Comparison of ENCODE assay signal across 34 cellular contexts in genomic region chr17:41100081-41100480, GRCh38. TPM values are rescaled to one million over a fixed set of nuclear protein-coding genes. Genes with fewer than 3 reads are reported as not detected.
DNase-seq lines count a peak whose midpoint lies in the region; FAIRE-seq and TF ChIP-seq lines count a peak whose summit lies in the region.
"Had no signal": no experiment of that assay in that cellular context is flagged by ENCODE, and none has a peak within 500 bp of the region (broad histone marks: within the 10 kb centered on the region; RNA-seq: fewer than 3 reads in every experiment).

No MANE protein-coding gene starts in this region.

- no peak for FAIRE-seq in astrocyte (lab: Jason Lieb, UNC)
- FAIRE-seq: GM18507, pancreas had no signal

- H3K4me3 ChIP-seq in breast epithelium (no peak overlapping the region), astrocyte (ENCODE audit: insufficient read depth, low read depth, low read length) (no peak overlapping the region), mesenchymal stem cell (ENCODE audit: insufficient read depth in 1 of 2, low read depth in 1 of 2, low read length in 2 of 2) (no peak overlapping the region), mesendoderm (ENCODE audit: low read length) (no peak overlapping the region)
- H3K4me3 ChIP-seq: heart left ventricle, pancreas, skin epidermis, thoracic aorta, uterus had no signal

- no peaks in the 10 kb centered on the region for H3K36me3 Mint-ChIP-seq in MCF 10A (ENCODE audit: insufficient read depth, unreplicated experiment)
- H3K36me3 Mint-ChIP-seq in astrocyte (ENCODE audit: low read depth, unreplicated experiment), result no peaks in the 10 kb centered on the region
- H3K36me3 Mint-ChIP-seq: activated naive CD8-positive, alpha-beta T cell treated with anti-CD3 and anti-CD28 coated beads, Interleukin-2, amount 10 ng/mL, durations not matched to agents 7 days and 5 days had no signal

- H2BK15ac ChIP-seq in mesenchymal stem cell (ENCODE audit: low read depth, poor library complexity, severe bottlenecking), result no peak overlapping the region
- H2BK15ac ChIP-seq in mesendoderm (replicated peaks; ENCODE audit: low read depth), result no peak overlapping the region

- H4K8ac ChIP-seq in mesenchymal stem cell (ENCODE audit: low read length) (no peak overlapping the region), mesendoderm (ENCODE audit: low read depth, low read length) (no peak overlapping the region)

- H3K4me3 Mint-ChIP-seq in MCF 10A (ENCODE audit: unreplicated experiment) (no peak overlapping the region), astrocyte (ENCODE audit: unreplicated experiment) (no peak overlapping the region)
- H3K4me3 Mint-ChIP-seq: activated CD4-positive, alpha-beta T cell treated with anti-CD3 and anti-CD28 coated beads, Interleukin-2, amount 10 ng/mL, durations not matched to agents 24 days and 14 days; activated naive CD8-positive, alpha-beta T cell treated with anti-CD3 and anti-CD28 coated beads, Interleukin-2, amount 10 ng/mL, durations not matched to agents 7 days and 5 days; nephron progenitor cell; stimulated activated naive CD8-positive, alpha-beta T cell treated with anti-CD3 and anti-CD28 coated beads, Interleukin-15, Interleukin-2, amounts not matched to agents 100 ng/mL and 50 ng/mL, for 24 hours had no signal

- H3K4me1 ChIP-seq in breast epithelium, result no peaks in the 10 kb centered on the region
- peaks cover 4% of the 10 kb centered on the region for H3K4me1 ChIP-seq in astrocyte (ENCODE audit: insufficient read depth, low read length)
- H3K4me1 ChIP-seq in mesenchymal stem cell (ENCODE audit: control insufficient read depth, insufficient read depth, low read depth, low read length), result peaks cover 13% of the 10 kb centered on the region
- no peaks in the 10 kb centered on the region for H3K4me1 ChIP-seq in mesendoderm (ENCODE audit: control insufficient read depth, low read depth, low read length)
- H3K4me1 ChIP-seq: heart left ventricle, pancreas, uterus had no signal

- TF ChIP-seq CTCF in MCF 10A (IDR thresholded peaks at IDR 0.05; ENCODE audit: unreplicated experiment) (no peak), breast epithelium (IDR thresholded peaks at IDR 0.05) (no peak), astrocyte (IDR thresholded peaks at IDR 0.05; ENCODE audit: insufficient read depth, low read depth, low read length) (no peak)

- H3K27me3 ChIP-seq in breast epithelium, result no peaks in the 10 kb centered on the region
- H3K27me3 ChIP-seq in astrocyte (ENCODE audit: insufficient read depth, low read length), result no peaks in the 10 kb centered on the region
- H3K27me3 ChIP-seq in mesenchymal stem cell (ENCODE audit: control insufficient read depth in 1 of 2, insufficient read depth in 1 of 2, low read length in 2 of 2), result no peaks in the 10 kb centered on the region
- no peaks in the 10 kb centered on the region for H3K27me3 ChIP-seq in mesendoderm (ENCODE audit: insufficient read depth, low read length, poor library complexity)
- H3K27me3 ChIP-seq: pancreas, uterus had no signal

- intact Hi-C loops in MCF 10A (cut with micrococcal nuclease), result no loop called here
- intact Hi-C loops in breast epithelium (cut with DNase I; ENCODE audit: low total_unique reads), result loop anchor here (5.0 kb wide), 1 partner anchor 118 kb away; the partner anchor contains the start of gene KRT40
- intact Hi-C loops in cardiac septum (cut with DNase I), result no loop called here

- BruUV-seq in MCF 10A (replicated peaks; lab: Mats Ljungman, UMichigan), result no TSS peak

- H4K5ac ChIP-seq in mesendoderm (ENCODE audit: low read length), result no peak overlapping the region

- H3K4me1 Mint-ChIP-seq in MCF 10A (ENCODE audit: insufficient read depth, unreplicated experiment) (peaks cover 19% of the 10 kb centered on the region), astrocyte (ENCODE audit: low read depth, unreplicated experiment) (peaks cover 32% of the 10 kb centered on the region)
- H3K4me1 Mint-ChIP-seq: activated CD4-positive, alpha-beta T cell treated with anti-CD3 and anti-CD28 coated beads, Interleukin-2, amount 10 ng/mL, durations not matched to agents 24 days and 14 days; nephron progenitor cell had no signal

- H3K18ac ChIP-seq in mesenchymal stem cell (ENCODE audit: low read depth in 1 of 2, low read length in 2 of 2), result no peak overlapping the region
- H3K18ac ChIP-seq in mesendoderm (ENCODE audit: low read length), result no peak overlapping the region

- no peak overlapping the region for H4K91ac ChIP-seq in mesenchymal stem cell (ENCODE audit: low read length)

- H3K4ac ChIP-seq in mesenchymal stem cell (ENCODE audit: low read depth in 1 of 2, low read length in 2 of 2), result no peak overlapping the region
- no peak overlapping the region for H3K4ac ChIP-seq in mesendoderm (ENCODE audit: low read depth, low read length)

- H2BK5ac ChIP-seq in mesenchymal stem cell (ENCODE audit: low read depth, low read length, poor library complexity, severe bottlenecking), result peak overlapping the region; percentile 31
- H2BK5ac ChIP-seq in mesendoderm (ENCODE audit: low read length), result no peak overlapping the region

- WGBS in mesenchymal stem cell, result 82% methylated on average over 6 of the region's 6 CpGs
- no CpG with 5 or more reads among the region's 6 CpGs for WGBS in mesendoderm (ENCODE audit: extremely low coverage, insufficient coverage, low lambda C conversion rate)

- no peak overlapping the region for H2AFZ ChIP-seq in astrocyte (ENCODE audit: low read depth, low read length)
- no peak overlapping the region for H2AFZ ChIP-seq in mesenchymal stem cell (ENCODE audit: low read depth, low read length)

- H3K79me1 ChIP-seq in mesenchymal stem cell (replicated peaks; ENCODE audit: low read length, poor library complexity, severe bottlenecking) (no peaks in the 10 kb centered on the region), mesendoderm (ENCODE audit: low read length) (no peaks in the 10 kb centered on the region)

- H3K4me2 ChIP-seq in astrocyte (ENCODE audit: low read length) (no peak overlapping the region), mesenchymal stem cell (ENCODE audit: low read length, poor library complexity, severe bottlenecking) (no peak overlapping the region), mesendoderm (ENCODE audit: low read length) (no peak overlapping the region)

- no peak overlapping the region for H2BK120ac ChIP-seq in mesenchymal stem cell (ENCODE audit: low read depth, low read length)
- H2BK120ac ChIP-seq in mesendoderm (ENCODE audit: low read depth, low read length), result no peak overlapping the region

- H3K79me2 ChIP-seq in astrocyte (ENCODE audit: insufficient read depth, low read length) (no peaks in the 10 kb centered on the region), mesendoderm (ENCODE audit: control insufficient read depth, insufficient read depth, low read length) (no peaks in the 10 kb centered on the region)

- peak overlapping the region; percentile 97 for H2AK5ac ChIP-seq in mesenchymal stem cell (ENCODE audit: low read length, severe bottlenecking)
- H2AK5ac ChIP-seq in mesendoderm (ENCODE audit: low read length), result no peak overlapping the region

- H3K27ac Mint-ChIP-seq in MCF 10A (ENCODE audit: low read depth, unreplicated experiment) (peak overlapping the region; percentile 27), astrocyte (ENCODE audit: unreplicated experiment) (peak overlapping the region; percentile 59)
- H3K27ac Mint-ChIP-seq: activated CD4-positive, alpha-beta T cell treated with anti-CD3 and anti-CD28 coated beads, Interleukin-2, amount 10 ng/mL, durations not matched to agents 24 days and 14 days; activated naive CD8-positive, alpha-beta T cell treated with anti-CD3 and anti-CD28 coated beads, Interleukin-2, amount 10 ng/mL, durations not matched to agents 7 days and 5 days; nephron progenitor cell; stimulated activated naive CD8-positive, alpha-beta T cell treated with anti-CD3 and anti-CD28 coated beads, Interleukin-15, Interleukin-2, amounts not matched to agents 100 ng/mL and 50 ng/mL, for 24 hours had no signal

- H3K14ac ChIP-seq in mesenchymal stem cell (ENCODE audit: low read length in 2 of 2), result no peak overlapping the region

- TF ChIP-seq POLR2A in breast epithelium (IDR thresholded peaks at IDR 0.05), result no peak

- POLR2A ChIA-PET in MCF 10A (lab: Yijun Ruan, JAX), result no interaction called here

- CTCF ChIA-PET in MCF 10A (lab: Yijun Ruan, JAX), result no interaction called here

- DNase-seq in MCF 10A (ENCODE audit: unreplicated experiment), result no peak
- no peak for DNase-seq in breast epithelium (ENCODE audit: low spot score in 2 of 2)
- no peak for DNase-seq in astrocyte (ENCODE audit: low read depth)
- DNase-seq in mesenchymal stem cell, result no peak
- DNase-seq in hippocampal formation (lab: John Stamatoyannopoulos, UW), result no peak
- DNase-seq in mesendoderm, result no peak
- no peak for DNase-seq in amniotic stem cell (lab: John Stamatoyannopoulos, UW)
- no peak for DNase-seq in cardiac septum (ENCODE audit: low spot score)
- DNase-seq: 8988T; activated CD4-positive, alpha-beta T cell treated with anti-CD3 and anti-CD28 coated beads, Interleukin-2, amount 10 ng/mL, durations not matched to agents 24 days and 14 days; activated gamma-delta T cell; activated naive CD8-positive, alpha-beta T cell treated with anti-CD3 and anti-CD28 coated beads, Interleukin-2, amount 10 ng/mL, durations not matched to agents 7 days and 5 days; activated T-cell treated with anti-CD3 and anti-CD28 coated beads, Interleukin-2, amount 50 U/mL, for 1 hour; DMS79 treated with DMSO at 0.1 percent for 48 hours; erythroblast; heart left ventricle; Karpas-422; left colon; NCI-H146; NCI-H2107; NCI-H446; NCI-H774; nephron progenitor cell; pancreas; retina; uterus had no signal

- H3K9me3 ChIP-seq in breast epithelium (no peaks in the 10 kb centered on the region), astrocyte (ENCODE audit: insufficient read depth, low read depth, low read length) (no peaks in the 10 kb centered on the region), mesenchymal stem cell (ENCODE audit: control insufficient read depth, low read length) (no peaks in the 10 kb centered on the region)
- H3K9me3 ChIP-seq: heart left ventricle, pancreas, thoracic aorta, uterus had no signal

- H3K27me3 Mint-ChIP-seq in MCF 10A (ENCODE audit: insufficient read depth, unreplicated experiment), result no peaks in the 10 kb centered on the region
- H3K27me3 Mint-ChIP-seq in astrocyte (ENCODE audit: low read depth, unreplicated experiment), result no peaks in the 10 kb centered on the region

- no peaks in the 10 kb centered on the region for H3K36me3 ChIP-seq in breast epithelium
- no peaks in the 10 kb centered on the region for H3K36me3 ChIP-seq in astrocyte (ENCODE audit: insufficient read depth, low read length)
- H3K36me3 ChIP-seq in mesenchymal stem cell (ENCODE audit: control insufficient read depth in 1 of 2, insufficient read depth in 2 of 2, low read depth in 1 of 2, low read length in 2 of 2), result no peaks in the 10 kb centered on the region
- H3K36me3 ChIP-seq in mesendoderm (ENCODE audit: control insufficient read depth, insufficient read depth, low read length), result no peaks in the 10 kb centered on the region
- H3K36me3 ChIP-seq: heart left ventricle, pancreas, thoracic aorta, uterus had no signal

- H3K56ac ChIP-seq in mesendoderm (ENCODE audit: low read length), result no peak overlapping the region

- H3K23ac ChIP-seq in mesenchymal stem cell (ENCODE audit: low read length in 2 of 2) (no peak overlapping the region), mesendoderm (ENCODE audit: low read length) (no peak overlapping the region)

- no peak overlapping the region for H2BK12ac ChIP-seq in mesenchymal stem cell (ENCODE audit: low read length in 2 of 2)

- no peaks in the 10 kb centered on the region for H4K20me1 ChIP-seq in astrocyte (ENCODE audit: insufficient read depth, low read length)

- H3K9ac ChIP-seq in astrocyte (ENCODE audit: low read length), result no peak overlapping the region
- H3K9ac ChIP-seq in mesenchymal stem cell (ENCODE audit: low read length), result no peak overlapping the region
- H3K9ac ChIP-seq in mesendoderm (ENCODE audit: low read length), result no peak overlapping the region

- H3K27ac ChIP-seq in breast epithelium (no peak overlapping the region), astrocyte (ENCODE audit: low read depth, low read length) (peak overlapping the region; percentile 25), mesenchymal stem cell (ENCODE audit: low read length, poor library complexity, severe bottlenecking) (peak overlapping the region; percentile 51), mesendoderm (ENCODE audit: low read depth, low read length) (no peak overlapping the region)
- H3K27ac ChIP-seq: heart left ventricle, pancreas, RWPE1, skin epidermis, thoracic aorta, uterus had no signal

- H3K9me3 Mint-ChIP-seq in MCF 10A (ENCODE audit: unreplicated experiment) (no peaks in the 10 kb centered on the region), astrocyte (ENCODE audit: unreplicated experiment) (no peaks in the 10 kb centered on the region)
- H3K9me3 Mint-ChIP-seq: activated CD4-positive, alpha-beta T cell treated with anti-CD3 and anti-CD28 coated beads, Interleukin-2, amount 10 ng/mL, durations not matched to agents 24 days and 14 days; activated naive CD8-positive, alpha-beta T cell treated with anti-CD3 and anti-CD28 coated beads, Interleukin-2, amount 10 ng/mL, durations not matched to agents 7 days and 5 days; nephron progenitor cell; stimulated activated naive CD8-positive, alpha-beta T cell treated with anti-CD3 and anti-CD28 coated beads, Interleukin-15, Interleukin-2, amounts not matched to agents 100 ng/mL and 50 ng/mL, for 24 hours had no signal

RNA-seq across cellular contexts. Expression of gene KRTAP4-16, which starts 1.9 kb away (rescaled TPM):
- total RNA-seq in MCF 10A (2022) (not detected in 2 replicates), breast epithelium (not detected), astrocyte (not detected in 2 replicates), cardiac septum (not detected)
- not detected for polyA plus RNA-seq in mesenchymal stem cell (2013, experiment 1 of 2)
- not detected for polyA plus RNA-seq in mesenchymal stem cell (2013, experiment 2 of 2)
- polyA plus RNA-seq in mesendoderm (2013, experiment 1 of 2), result not detected
- not detected for polyA plus RNA-seq in mesendoderm (2013, experiment 2 of 2)
- total RNA-seq: activated CD4-positive, alpha-beta T cell treated with anti-CD3 and anti-CD28 coated beads, Interleukin-2, amount 10 ng/mL, durations not matched to agents 24 days and 14 days; activated CD8-positive, alpha-beta memory T cell treated with anti-CD3 and anti-CD28 coated beads for 36 hours; activated naive CD8-positive, alpha-beta T cell treated with anti-CD3 and anti-CD28 coated beads, Interleukin-2, amount 10 ng/mL, durations not matched to agents 7 days and 5 days; cerebellum; fibroblast of villous mesenchyme; heart left ventricle; left colon; pancreas; thoracic aorta; uterus had no signal
- polyA plus RNA-seq: heart left ventricle, pancreas had no signal

RNA-seq across cellular contexts. Expression of gene KRTAP4-8, which starts 2.1 kb away (rescaled TPM):
- total RNA-seq in MCF 10A (2022), result not detected in 2 replicates
- not detected for total RNA-seq in breast epithelium
- total RNA-seq in astrocyte, result not detected in 2 replicates
- 0.03 TPM for polyA plus RNA-seq in mesenchymal stem cell (2013, experiment 1 of 2)
- polyA plus RNA-seq in mesenchymal stem cell (2013, experiment 2 of 2), result not detected
- polyA plus RNA-seq in mesendoderm (2013, experiment 1 of 2), result not detected
- polyA plus RNA-seq in mesendoderm (2013, experiment 2 of 2), result not detected
- not detected for total RNA-seq in cardiac septum
- total RNA-seq: activated CD4-positive, alpha-beta T cell treated with anti-CD3 and anti-CD28 coated beads, Interleukin-2, amount 10 ng/mL, durations not matched to agents 24 days and 14 days; activated CD8-positive, alpha-beta memory T cell treated with anti-CD3 and anti-CD28 coated beads for 36 hours; activated naive CD8-positive, alpha-beta T cell treated with anti-CD3 and anti-CD28 coated beads, Interleukin-2, amount 10 ng/mL, durations not matched to agents 7 days and 5 days; cerebellum; fibroblast of villous mesenchyme; heart left ventricle; left colon; pancreas; thoracic aorta; uterus had no signal
- polyA plus RNA-seq: heart left ventricle, pancreas had no signal

RNA-seq across cellular contexts. Expression of gene KRTAP4-9, which starts 5.1 kb away (rescaled TPM):
- total RNA-seq in MCF 10A (2022) (not detected in 2 replicates), breast epithelium (not detected), astrocyte (not detected in 2 replicates), cardiac septum (not detected)
- not detected for polyA plus RNA-seq in mesenchymal stem cell (2013, experiment 1 of 2)
- not detected for polyA plus RNA-seq in mesenchymal stem cell (2013, experiment 2 of 2)
- polyA plus RNA-seq in mesendoderm (2013, experiment 1 of 2), result not detected
- not detected for polyA plus RNA-seq in mesendoderm (2013, experiment 2 of 2)
- total RNA-seq: activated CD4-positive, alpha-beta T cell treated with anti-CD3 and anti-CD28 coated beads, Interleukin-2, amount 10 ng/mL, durations not matched to agents 24 days and 14 days; activated CD8-positive, alpha-beta memory T cell treated with anti-CD3 and anti-CD28 coated beads for 36 hours; activated naive CD8-positive, alpha-beta T cell treated with anti-CD3 and anti-CD28 coated beads, Interleukin-2, amount 10 ng/mL, durations not matched to agents 7 days and 5 days; cerebellum; fibroblast of villous mesenchyme; heart left ventricle; left colon; pancreas; thoracic aorta; uterus had no signal
- polyA plus RNA-seq: heart left ventricle, pancreas had no signal

RNA-seq across cellular contexts. Expression of gene KRTAP4-7, which starts 16.1 kb away (rescaled TPM):
- total RNA-seq in MCF 10A (2022) (not detected in 2 replicates), breast epithelium (not detected), astrocyte (not detected in 2 replicates), cardiac septum (not detected)
- not detected for polyA plus RNA-seq in mesenchymal stem cell (2013, experiment 1 of 2)
- not detected for polyA plus RNA-seq in mesenchymal stem cell (2013, experiment 2 of 2)
- not detected for polyA plus RNA-seq in mesendoderm (2013, experiment 1 of 2)
- not detected for polyA plus RNA-seq in mesendoderm (2013, experiment 2 of 2)
- total RNA-seq: activated CD4-positive, alpha-beta T cell treated with anti-CD3 and anti-CD28 coated beads, Interleukin-2, amount 10 ng/mL, durations not matched to agents 24 days and 14 days; activated CD8-positive, alpha-beta memory T cell treated with anti-CD3 and anti-CD28 coated beads for 36 hours; activated naive CD8-positive, alpha-beta T cell treated with anti-CD3 and anti-CD28 coated beads, Interleukin-2, amount 10 ng/mL, durations not matched to agents 7 days and 5 days; cerebellum; fibroblast of villous mesenchyme; heart left ventricle; left colon; pancreas; thoracic aorta; uterus had no signal
- polyA plus RNA-seq: heart left ventricle, pancreas had no signal

RNA-seq across cellular contexts. Expression of gene KRTAP4-11, which starts 18.1 kb away (rescaled TPM):
- not detected in 2 replicates for total RNA-seq in MCF 10A (2022)
- not detected for total RNA-seq in breast epithelium
- not detected in 2 replicates for total RNA-seq in astrocyte
- not detected for polyA plus RNA-seq in mesenchymal stem cell (2013, experiment 1 of 2)
- polyA plus RNA-seq in mesenchymal stem cell (2013, experiment 2 of 2), result not detected
- polyA plus RNA-seq in mesendoderm (2013, experiment 1 of 2), result not detected
- not detected for polyA plus RNA-seq in mesendoderm (2013, experiment 2 of 2)
- not detected for total RNA-seq in cardiac septum
- total RNA-seq: activated CD4-positive, alpha-beta T cell treated with anti-CD3 and anti-CD28 coated beads, Interleukin-2, amount 10 ng/mL, durations not matched to agents 24 days and 14 days; activated CD8-positive, alpha-beta memory T cell treated with anti-CD3 and anti-CD28 coated beads for 36 hours; activated naive CD8-positive, alpha-beta T cell treated with anti-CD3 and anti-CD28 coated beads, Interleukin-2, amount 10 ng/mL, durations not matched to agents 7 days and 5 days; cerebellum; fibroblast of villous mesenchyme; heart left ventricle; left colon; pancreas; thoracic aorta; uterus had no signal
- polyA plus RNA-seq: heart left ventricle, pancreas had no signal

Comparison
In these comparisons a context has a peak if more than half of its experiments do, and no peak if none do; other contexts are left out.
1. H3K27ac ChIP-seq: peak in astrocyte (single experiment) and mesenchymal stem cell (single experiment); none in breast epithelium (0 of 2) and mesendoderm (single experiment).